In the genomic region with DNA sequence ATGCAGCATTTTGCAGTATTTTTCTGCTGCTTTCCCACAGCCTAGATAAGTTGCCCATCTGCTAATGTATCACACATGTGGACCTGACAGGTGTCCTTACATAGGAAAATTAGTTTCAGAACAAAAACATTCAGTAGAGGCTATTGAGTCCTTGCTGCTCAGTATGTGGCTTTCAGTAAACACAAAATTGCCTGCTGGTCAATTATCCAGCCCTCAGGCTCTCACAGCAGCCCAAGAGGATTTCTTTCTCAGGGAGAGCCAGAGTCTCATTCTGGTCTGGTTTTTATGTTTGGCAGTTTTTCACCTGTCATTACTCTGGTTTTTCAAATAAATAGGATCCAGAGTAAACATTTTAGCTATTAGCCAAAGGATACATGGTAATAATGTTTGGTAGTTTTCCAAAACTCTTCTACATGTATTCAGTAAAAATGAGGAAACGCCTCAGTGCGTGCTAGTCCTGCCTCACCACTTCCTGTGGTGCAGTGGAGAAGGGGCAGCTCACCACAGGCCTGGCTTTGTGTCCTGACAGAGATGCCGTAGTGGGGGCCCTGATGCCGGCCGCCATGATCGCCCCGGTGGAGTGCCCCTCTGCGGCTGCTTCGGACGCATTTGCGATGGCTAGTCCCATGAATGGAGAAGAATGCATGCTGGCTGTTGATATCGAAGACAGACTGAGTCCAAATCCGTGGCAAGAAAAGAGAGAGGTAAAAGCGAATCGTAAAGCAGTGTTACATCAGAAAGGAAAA, we compare ENCODE assay signal across 1 cellular context.
TF ChIP-seq lines count a peak whose summit lies in the region.

No MANE protein-coding gene starts in this region.

TF ChIP-seq in K562, 482 proteins besides CTCF, POLR2A, EP300 and RAD21 (continued from another document):
- TF ChIP-seq, protein P1, sequence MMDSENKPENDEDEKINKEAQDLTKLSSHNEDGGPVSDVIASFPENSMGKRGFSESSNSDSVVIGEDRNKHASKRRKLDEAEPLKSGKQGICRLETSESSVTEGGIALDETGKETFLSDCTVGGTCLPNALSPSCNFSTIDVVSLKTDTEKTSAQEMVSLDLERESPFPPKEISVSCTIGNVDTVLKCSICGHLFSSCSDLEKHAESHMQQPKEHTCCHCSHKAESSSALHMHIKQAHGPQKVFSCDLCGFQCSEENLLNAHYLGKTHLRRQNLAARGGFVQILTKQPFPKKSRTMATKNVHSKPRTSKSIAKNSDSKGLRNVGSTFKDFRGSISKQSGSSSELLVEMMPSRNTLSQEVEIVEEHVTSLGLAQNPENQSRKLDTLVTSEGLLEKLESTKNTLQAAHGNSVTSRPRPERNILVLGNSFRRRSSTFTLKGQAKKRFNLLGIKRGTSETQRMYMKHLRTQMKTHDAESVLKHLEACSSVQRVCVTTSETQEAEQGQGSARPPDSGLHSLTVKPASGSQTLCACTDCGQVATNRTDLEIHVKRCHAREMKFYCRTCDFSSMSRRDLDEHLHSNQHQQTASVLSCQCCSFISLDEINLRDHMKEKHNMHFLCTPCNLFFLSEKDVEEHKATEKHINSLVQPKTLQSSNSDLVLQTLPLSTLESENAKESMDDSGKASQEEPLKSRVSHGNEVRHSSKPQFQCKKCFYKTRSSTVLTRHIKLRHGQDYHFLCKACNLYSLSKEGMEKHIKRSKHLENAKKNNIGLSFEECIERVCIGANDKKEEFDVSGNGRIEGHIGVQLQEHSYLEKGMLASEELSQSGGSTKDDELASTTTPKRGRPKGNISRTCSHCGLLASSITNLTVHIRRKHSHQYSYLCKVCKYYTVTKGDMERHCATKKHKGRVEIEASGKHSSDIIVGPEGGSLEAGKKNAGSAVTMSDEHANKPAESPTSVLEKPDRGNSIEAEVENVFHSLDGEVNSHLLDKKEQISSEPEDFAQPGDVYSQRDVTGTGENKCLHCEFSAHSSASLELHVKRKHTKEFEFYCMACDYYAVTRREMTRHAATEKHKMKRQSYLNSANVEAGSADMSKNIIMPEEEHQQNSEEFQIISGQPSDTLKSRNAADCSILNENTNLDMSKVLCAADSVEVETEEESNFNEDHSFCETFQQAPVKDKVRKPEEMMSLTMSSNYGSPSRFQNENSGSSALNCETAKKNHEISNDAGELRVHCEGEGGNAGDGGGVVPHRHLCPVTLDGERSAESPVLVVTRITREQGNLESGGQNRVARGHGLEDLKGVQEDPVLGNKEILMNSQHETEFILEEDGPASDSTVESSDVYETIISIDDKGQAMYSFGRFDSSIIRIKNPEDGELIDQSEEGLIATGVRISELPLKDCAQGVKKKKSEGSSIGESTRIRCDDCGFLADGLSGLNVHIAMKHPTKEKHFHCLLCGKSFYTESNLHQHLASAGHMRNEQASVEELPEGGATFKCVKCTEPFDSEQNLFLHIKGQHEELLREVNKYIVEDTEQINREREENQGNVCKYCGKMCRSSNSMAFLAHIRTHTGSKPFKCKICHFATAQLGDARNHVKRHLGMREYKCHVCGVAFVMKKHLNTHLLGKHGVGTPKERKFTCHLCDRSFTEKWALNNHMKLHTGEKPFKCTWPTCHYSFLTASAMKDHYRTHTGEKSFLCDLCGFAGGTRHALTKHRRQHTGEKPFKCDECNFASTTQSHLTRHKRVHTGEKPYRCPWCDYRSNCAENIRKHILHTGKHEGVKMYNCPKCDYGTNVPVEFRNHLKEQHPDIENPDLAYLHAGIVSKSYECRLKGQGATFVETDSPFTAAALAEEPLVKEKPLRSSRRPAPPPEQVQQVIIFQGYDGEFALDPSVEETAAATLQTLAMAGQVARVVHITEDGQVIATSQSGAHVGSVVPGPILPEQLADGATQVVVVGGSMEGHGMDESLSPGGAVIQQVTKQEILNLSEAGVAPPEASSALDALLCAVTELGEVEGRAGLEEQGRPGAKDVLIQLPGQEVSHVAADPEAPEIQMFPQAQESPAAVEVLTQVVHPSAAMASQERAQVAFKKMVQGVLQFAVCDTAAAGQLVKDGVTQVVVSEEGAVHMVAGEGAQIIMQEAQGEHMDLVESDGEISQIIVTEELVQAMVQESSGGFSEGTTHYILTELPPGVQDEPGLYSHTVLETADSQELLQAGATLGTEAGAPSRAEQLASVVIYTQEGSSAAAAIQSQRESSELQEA (IDR thresholded peaks at IDR 0.05; ENCODE audit: low read depth) = peak; percentile 85
- TF ChIP-seq DMBX1 (CRISPR knock-in tag; IDR thresholded peaks at IDR 0.05; ENCODE audit: borderline replicate concordance) = 0 out of 2 replicates have a peak, but pooled peaks have one; percentile 40
- TF ChIP-seq MAFG (tag; conservative IDR thresholded peaks at IDR 0.05) = 0 out of 2 replicates have a peak, but pooled peaks have one; percentile 11
- peak; percentile 18; the same call in 1 of the 2 replicates for TF ChIP-seq CXXC5 (CRISPR knock-in tag; IDR thresholded peaks at IDR 0.05)
- TF ChIP-seq, protein P2, sequence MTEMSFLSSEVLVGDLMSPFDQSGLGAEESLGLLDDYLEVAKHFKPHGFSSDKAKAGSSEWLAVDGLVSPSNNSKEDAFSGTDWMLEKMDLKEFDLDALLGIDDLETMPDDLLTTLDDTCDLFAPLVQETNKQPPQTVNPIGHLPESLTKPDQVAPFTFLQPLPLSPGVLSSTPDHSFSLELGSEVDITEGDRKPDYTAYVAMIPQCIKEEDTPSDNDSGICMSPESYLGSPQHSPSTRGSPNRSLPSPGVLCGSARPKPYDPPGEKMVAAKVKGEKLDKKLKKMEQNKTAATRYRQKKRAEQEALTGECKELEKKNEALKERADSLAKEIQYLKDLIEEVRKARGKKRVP (CRISPR knock-in tag; IDR thresholded peaks at IDR 0.05) = 0 out of 2 replicates have a peak, but pooled peaks have one; percentile 39
- TF ChIP-seq PHF8 (IDR thresholded peaks at IDR 0.05; ENCODE audit: borderline replicate concordance, low read length) = peak; percentile 37; the same call in 1 of the 2 replicates
- TF ChIP-seq ZFX (CRISPR knock-in tag; IDR thresholded peaks at IDR 0.05) = peak; percentile 52
- peak; percentile 35 for TF ChIP-seq RBFOX2 (IDR thresholded peaks at IDR 0.05; ENCODE audit: low read depth, low read length)
- peak in 1 of 3 experiments; percentile 62 for TF ChIP-seq YY1 (IDR thresholded peaks at IDR 0.05; ENCODE audit: borderline replicate concordance in 1 of 3, control insufficient read depth in 1 of 3, extremely low read depth in 1 of 3, insufficient read depth in 3 of 3, insufficient read length in 1 of 3, insufficient replicate concordance in 2 of 3, low read depth in 1 of 3, low read length in 2 of 3)
